ENCODE assay signal across 8 cellular contexts in the genomic region with DNA sequence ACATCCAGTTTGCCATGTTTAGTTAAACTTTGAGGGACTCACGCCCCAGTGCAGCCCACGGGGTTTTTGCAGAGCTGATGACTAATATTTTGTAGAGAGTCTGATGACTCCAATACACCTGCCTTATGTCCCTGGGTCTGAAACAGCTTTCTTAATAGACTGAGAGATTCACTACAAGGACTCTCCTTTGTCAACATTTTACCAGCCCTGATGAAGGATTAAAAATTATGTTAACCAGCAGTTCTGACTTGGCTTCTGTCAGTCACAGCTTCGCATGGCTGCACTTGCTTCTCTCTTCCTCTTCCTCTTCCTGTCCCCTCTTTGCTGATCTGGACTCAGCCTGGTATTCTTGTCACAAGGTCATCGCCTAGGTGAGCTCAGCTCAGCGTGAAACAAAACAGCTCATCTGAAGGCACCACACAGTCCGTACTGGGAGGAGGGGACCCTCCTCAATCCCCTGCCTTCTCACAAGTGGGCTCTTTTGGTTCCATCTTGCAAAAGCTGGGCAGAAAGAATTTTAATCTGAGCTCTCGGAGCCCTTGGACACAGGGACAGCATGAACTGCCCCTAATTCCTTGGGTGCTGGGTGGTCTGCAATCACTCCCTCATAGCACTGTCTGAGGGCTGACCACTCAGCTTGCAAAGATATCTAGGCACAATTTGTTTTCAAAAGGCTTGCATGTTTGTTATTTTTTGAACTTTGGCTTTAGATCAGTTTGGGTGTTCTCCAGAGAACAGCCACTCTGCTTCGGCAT. TPM values are rescaled to one million over a fixed set of nuclear protein-coding genes. Genes with fewer than 3 reads are reported as not detected.
A peak's percentile ranks its signal among the peaks of the same experiment; 100 is the strongest.
DNase-seq lines count a peak whose midpoint lies in the region; ATAC-seq, FAIRE-seq and TF ChIP-seq lines count a peak whose summit lies in the region.

No MANE protein-coding gene starts in this region.

- no peaks in the 10 kb centered on the region; the same call in 1 of the 2 replicates for H3K36me3 ChIP-seq in Karpas-422 (ENCODE audit: insufficient read depth, low read length)

- peak overlapping the region; percentile 82 for H3K27ac ChIP-seq in Karpas-422 (ENCODE audit: low read length)

- no peak for FAIRE-seq in GM12892 (lab: Jason Lieb, UNC)

- peaks cover 100% of the 10 kb centered on the region for H3K4me1 ChIP-seq in Karpas-422 (ENCODE audit: low read length)

- peak overlapping the region; percentile 61 for H3K4me2 ChIP-seq in Karpas-422 (ENCODE audit: low read depth, low read length, poor library complexity, severe bottlenecking)

- DNase-seq in Karpas-422 (peak; percentile 100), dermis blood vessel endothelial cell (peak; percentile 6), GM12892 (ENCODE audit: insufficient read length) (no peak), NCI-H446 (lab: John Stamatoyannopoulos, UW) (no peak), NCI-H1436 (lab: John Stamatoyannopoulos, UW) (no peak)
- peak; percentile 43 for DNase-seq in stimulated activated CD8-positive, alpha-beta memory T cell treated with anti-CD3 and anti-CD28 coated beads, Interleukin-4, amount 100 ng/mL, for 48 hours

- peak; percentile 61 for ATAC-seq in GM18505 (IDR thresholded peaks at IDR 0.05; ENCODE audit: unreplicated experiment)
- peak; percentile 64 for ATAC-seq in GM21528 (IDR thresholded peaks at IDR 0.05; ENCODE audit: low FRiP score, unreplicated experiment)

- no peaks in the 10 kb centered on the region for H3K79me2 ChIP-seq in Karpas-422 (ENCODE audit: low read length)

- H3K9ac ChIP-seq in Karpas-422 (ENCODE audit: low read length): peak overlapping the region; percentile 64

- H3K27me3 ChIP-seq in Karpas-422 (ENCODE audit: low read length): no peaks in the 10 kb centered on the region

- H3K4me3 ChIP-seq in Karpas-422 (ENCODE audit: low read length): peak overlapping the region; percentile 40

- no peak overlapping the region for H2AFZ ChIP-seq in Karpas-422 (ENCODE audit: low read length)

- no peaks in the 10 kb centered on the region for H3K9me2 ChIP-seq in Karpas-422 (replicated peaks; ENCODE audit: insufficient read depth, low read length)

- TF ChIP-seq POLR2A in GM18505 (IDR thresholded peaks at IDR 0.05; ENCODE audit: borderline replicate concordance, extremely low read depth, insufficient read depth, insufficient read length) (peak; percentile 43), GM12892 (IDR thresholded peaks at IDR 0.05; ENCODE audit: low read depth, low read length) (no peak; the same call in 1 of the 2 replicates)

- H4K20me1 ChIP-seq in Karpas-422 (ENCODE audit: insufficient read depth, low read depth, low read length): no peaks in the 10 kb centered on the region

- H3K9me3 ChIP-seq in Karpas-422 (ENCODE audit: low read length): peaks cover 7% of the 10 kb centered on the region

RNA-seq across cellular contexts. Expression of gene POU2AF1, which starts 38.1 kb away (rescaled TPM):
- 803 and 894 TPM in 2 replicates for total RNA-seq in Karpas-422 (2014; rRNA removed; shearing (Covaris generic); ENCODE audit: low replicate concordance)
- total RNA-seq in dermis blood vessel endothelial cell: not detected in 2 replicates
- polyA plus RNA-seq in GM12892 (2012; ENCODE audit: missing spikeins): 151 TPM

Comparison
In these comparisons a context has a peak if more than half of its experiments do, and no peak if none do; other contexts are left out.
1. DNase-seq: peak in Karpas-422 (single experiment), dermis blood vessel endothelial cell (single experiment) and stimulated activated CD8-positive, alpha-beta memory T cell treated with anti-CD3 and anti-CD28 coated beads, Interleukin-4, amount 100 ng/mL, for 48 hours (single experiment); none in GM12892 (single experiment), NCI-H446 (0 of 2) and NCI-H1436 (single experiment).
2. RNA of gene POU2AF1, which starts 38.1 kb away (total RNA-seq): 803 to 894 TPM in Karpas-422; not detected in dermis blood vessel endothelial cell; every median in the first group is over 100 times any median in the second.